Comparison of ENCODE assay signal across 10 cellular contexts in the genomic region with DNA sequence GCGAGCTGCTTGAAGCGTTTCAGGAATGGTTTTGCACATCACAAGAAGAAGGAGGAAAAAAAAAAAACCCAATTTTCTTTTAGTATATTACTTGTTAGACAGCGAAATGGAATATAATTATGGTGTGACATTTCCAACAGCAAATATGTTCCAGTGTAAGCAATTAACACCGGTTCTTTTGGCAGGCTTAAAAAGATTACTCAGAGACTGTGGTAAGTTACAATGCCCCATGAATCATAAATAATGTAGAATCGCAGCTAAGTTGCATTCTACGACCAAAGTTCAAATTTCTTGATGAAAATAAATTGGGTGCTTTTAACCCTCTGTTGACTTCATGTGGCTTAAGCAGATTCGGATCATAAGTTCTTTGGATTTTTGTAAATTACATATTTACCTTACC.
DNase-seq lines count a peak whose midpoint lies in the region; ATAC-seq, FAIRE-seq and TF ChIP-seq lines count a peak whose summit lies in the region.
"Had no signal": no experiment of that assay in that cellular context is flagged by ENCODE, and none has a peak within 500 bp of the region (broad histone marks: within the 10 kb centered on the region; RNA-seq: fewer than 3 reads in every experiment).

No MANE protein-coding gene starts in this region.

- H3K9me3 Mint-ChIP-seq in astrocyte (ENCODE audit: unreplicated experiment), result peaks cover 3% of the 10 kb centered on the region

- H3K27me3 Mint-ChIP-seq in astrocyte (ENCODE audit: low read depth, unreplicated experiment), result no peaks in the 10 kb centered on the region
- H3K27me3 Mint-ChIP-seq: activated naive CD4-positive, alpha-beta T cell treated with anti-CD3 and anti-CD28 coated beads, Interleukin-2, amount 10 ng/mL, durations not matched to agents 7 days and 5 days had no signal

- H3K4me3 ChIP-seq in heart right ventricle (no peak overlapping the region), astrocyte (ENCODE audit: insufficient read depth, low read depth, low read length) (no peak overlapping the region), mucosa of rectum (ENCODE audit: low read length in 2 of 2) (no peak overlapping the region), vagina (no peak overlapping the region)

- no peaks in the 10 kb centered on the region for H3K27me3 ChIP-seq in heart right ventricle
- no peaks in the 10 kb centered on the region for H3K27me3 ChIP-seq in astrocyte (ENCODE audit: insufficient read depth, low read length)
- H3K27me3 ChIP-seq in mucosa of rectum (ENCODE audit: control insufficient read depth in 2 of 2, insufficient read depth in 2 of 2, low read length in 2 of 2), result no peaks in the 10 kb centered on the region
- no peaks in the 10 kb centered on the region for H3K27me3 ChIP-seq in vagina

- TF ChIP-seq CTCF in heart right ventricle (IDR thresholded peaks at IDR 0.05) (no peak), astrocyte (IDR thresholded peaks at IDR 0.05; ENCODE audit: insufficient read depth, low read depth, low read length) (no peak), vagina (IDR thresholded peaks at IDR 0.05) (no peak)

- H3K9ac ChIP-seq in astrocyte (ENCODE audit: low read length), result no peak overlapping the region
- no peak overlapping the region for H3K9ac ChIP-seq in mucosa of rectum (ENCODE audit: low read depth in 1 of 2, low read length in 2 of 2)

- FAIRE-seq in astrocyte (lab: Jason Lieb, UNC), result peak; percentile 52

- H3K36me3 ChIP-seq in heart right ventricle, result no peaks in the 10 kb centered on the region
- peaks cover 3% of the 10 kb centered on the region for H3K36me3 ChIP-seq in astrocyte (ENCODE audit: insufficient read depth, low read length)
- H3K36me3 ChIP-seq in mucosa of rectum (ENCODE audit: control insufficient read depth in 2 of 2, insufficient read depth in 2 of 2, low read length in 2 of 2), result no peaks in the 10 kb centered on the region
- H3K36me3 ChIP-seq in vagina, result no peaks in the 10 kb centered on the region

- 61 to 67% methylated on average over 7 of the region's 7 CpGs for WGBS in heart right ventricle, 2 donors

- H3K9me3 ChIP-seq in heart right ventricle, result peaks cover 0 to 4% (median 0%) of the 10 kb centered on the region in 11 donors
- H3K9me3 ChIP-seq in astrocyte (ENCODE audit: insufficient read depth, low read depth, low read length), result no peaks in the 10 kb centered on the region
- no peaks in the 10 kb centered on the region for H3K9me3 ChIP-seq in mucosa of rectum (ENCODE audit: control insufficient read depth in 2 of 2, low read length in 2 of 2)
- no peaks in the 10 kb centered on the region for H3K9me3 ChIP-seq in vagina

- no peak for ATAC-seq in heart right ventricle
- no peak for ATAC-seq in Right ventricle myocardium inferior
- no peak for ATAC-seq in GM21825 (IDR thresholded peaks at IDR 0.05; ENCODE audit: unreplicated experiment)

- H3K4me1 ChIP-seq in heart right ventricle (peaks cover 0 to 36% (median 20%) of the 10 kb centered on the region in 9 donors), astrocyte (ENCODE audit: insufficient read depth, low read length) (peaks cover 14% of the 10 kb centered on the region), mucosa of rectum (ENCODE audit: control insufficient read depth in 2 of 2, insufficient read depth in 2 of 2, low read length in 2 of 2) (peaks cover 0 to 9% of the 10 kb centered on the region in 2 donors), vagina (peaks cover 21% of the 10 kb centered on the region)

- no peak overlapping the region for H2AFZ ChIP-seq in astrocyte (ENCODE audit: low read depth, low read length)

- no peak for TF ChIP-seq POLR2A in vagina (IDR thresholded peaks at IDR 0.05)

- no peak overlapping the region for H3K4me3 Mint-ChIP-seq in astrocyte (ENCODE audit: unreplicated experiment)
- H3K4me3 Mint-ChIP-seq: activated naive CD4-positive, alpha-beta T cell treated with anti-CD3 and anti-CD28 coated beads, Interleukin-2, amount 10 ng/mL, durations not matched to agents 7 days and 5 days had no signal

- intact Hi-C loops in heart right ventricle (cut with DNase I), result loop anchor here in 1 of 10 donors (10.0 kb wide), 1 partner anchor 239 kb away; no protein-coding TSS in a partner anchor
- intact Hi-C loops in Right ventricle myocardium inferior (cut with DNase I), result no loop called here
- intact Hi-C loops in vagina (cut with DNase I), result loop anchor here (10.0 kb wide), 1 partner anchor 89 kb away; no protein-coding TSS in a partner anchor

- peaks cover 7% of the 10 kb centered on the region for H3K36me3 Mint-ChIP-seq in astrocyte (ENCODE audit: low read depth, unreplicated experiment)

- H3K27ac ChIP-seq in heart right ventricle, result peak overlapping the region in 8 of 10 donors; percentile 5 to 65 (median 44)
- H3K27ac ChIP-seq in astrocyte (ENCODE audit: low read depth, low read length), result no peak overlapping the region
- H3K27ac ChIP-seq in mucosa of rectum (ENCODE audit: low read depth in 2 of 2, low read length in 2 of 2), result peak overlapping the region; percentile 27 to 60
- peak overlapping the region; percentile 45 for H3K27ac ChIP-seq in vagina

- peaks cover 3% of the 10 kb centered on the region for H3K4me1 Mint-ChIP-seq in astrocyte (ENCODE audit: low read depth, unreplicated experiment)

- H3K79me2 ChIP-seq in astrocyte (ENCODE audit: insufficient read depth, low read length), result peaks cover 11% of the 10 kb centered on the region

- H4K20me1 ChIP-seq in astrocyte (ENCODE audit: insufficient read depth, low read length), result peaks cover 94% of the 10 kb centered on the region

- no peak for DNase-seq in heart right ventricle
- no peak for DNase-seq in Right ventricle myocardium inferior (ENCODE audit: missing footprints)
- peak; percentile 69 for DNase-seq in astrocyte (ENCODE audit: low read depth)
- DNase-seq in vagina (ENCODE audit: extremely low spot score in 2 of 2), result no peak
- no peak for DNase-seq in SW 1271 (lab: John Stamatoyannopoulos, UW)
- no peak for DNase-seq in NCI-H187 (lab: John Stamatoyannopoulos, UW)
- DNase-seq: activated naive CD4-positive, alpha-beta T cell treated with anti-CD3 and anti-CD28 coated beads, Interleukin-2, amount 10 ng/mL, durations not matched to agents 7 days and 5 days; mesendoderm had no signal

- H3K4me2 ChIP-seq in astrocyte (ENCODE audit: low read length), result peak overlapping the region; percentile 29

- H3K27ac Mint-ChIP-seq in astrocyte (ENCODE audit: unreplicated experiment), result no peak overlapping the region
- H3K27ac Mint-ChIP-seq: activated naive CD4-positive, alpha-beta T cell treated with anti-CD3 and anti-CD28 coated beads, Interleukin-2, amount 10 ng/mL, durations not matched to agents 7 days and 5 days had no signal
